In genomic region chr13:109145631-109146030, GRCh38 we compare ENCODE assay signal across 8 cellular contexts.
DNase-seq lines count a peak whose midpoint lies in the region; ATAC-seq and TF ChIP-seq lines count a peak whose summit lies in the region.

No MANE protein-coding gene starts in this region.

- H2AFZ ChIP-seq in PC-9, result no peak overlapping the region

- no peaks in the 10 kb centered on the region for H3K79me2 ChIP-seq in PC-9 (ENCODE audit: low read depth)

- H3K9me3 Mint-ChIP-seq in activated T-cell treated with anti-CD3 and anti-CD28 coated beads, Interleukin-2, amount 50 U/mL, for 72 hours, result no peaks in the 10 kb centered on the region
- no peaks in the 10 kb centered on the region for H3K9me3 Mint-ChIP-seq in activated T-cell treated with anti-CD3 and anti-CD28 coated beads, Interleukin-2, amount 50 U/mL, for 4 hours

- H3K4me1 Mint-ChIP-seq in activated T-cell treated with anti-CD3 and anti-CD28 coated beads, Interleukin-2, amount 50 U/mL, for 72 hours (ENCODE audit: low read depth), result no peaks in the 10 kb centered on the region
- H3K4me1 Mint-ChIP-seq in activated T-cell treated with anti-CD3 and anti-CD28 coated beads, Interleukin-2, amount 50 U/mL, for 4 hours (ENCODE audit: low read depth), result no peaks in the 10 kb centered on the region

- BruUV-seq in PC-9 (replicated peaks; lab: Mats Ljungman, UMichigan), result no TSS peak

- H4K20me1 ChIP-seq in PC-9 (ENCODE audit: insufficient read depth), result no peaks in the 10 kb centered on the region

- peak overlapping the region; percentile 27 for H3K4me2 ChIP-seq in PC-9

- POLR2A ChIA-PET in PC-9 (lab: Charles Lee; ENCODE audit: unreplicated experiment), result interaction anchor here (0.6 kb wide), 1 partner anchor 126 kb away, joined by 4 read pairs; no protein-coding TSS in a partner anchor

- CTCF ChIA-PET in PC-9 (lab: Charles Lee), result interaction anchor here (0.6 to 0.8 kb wide), 2 partner anchors 11 to 78 kb away, joined by 3 to 4 read pairs; no protein-coding TSS in a partner anchor

- TF ChIP-seq CTCF in PC-9 (conservative IDR thresholded peaks at IDR 0.05), result peak; percentile 87

- H3K36me3 Mint-ChIP-seq in activated T-cell treated with anti-CD3 and anti-CD28 coated beads, Interleukin-2, amount 50 U/mL, for 72 hours (ENCODE audit: insufficient read depth in 2 of 2), result no peaks in the 10 kb centered on the region
- H3K36me3 Mint-ChIP-seq in activated T-cell treated with anti-CD3 and anti-CD28 coated beads, Interleukin-2, amount 50 U/mL, for 4 hours (ENCODE audit: insufficient read depth), result no peaks in the 10 kb centered on the region

- H3K4me1 ChIP-seq in PC-9 (replicated peaks; ENCODE audit: insufficient read depth), result peaks cover 8% of the 10 kb centered on the region; the same call in 1 of the 2 replicates

- no peaks in the 10 kb centered on the region for H3K36me3 ChIP-seq in PC-9 (ENCODE audit: low read depth)

- H3F3A ChIP-seq in PC-9 (ENCODE audit: insufficient read depth, low read depth), result peaks cover 7% of the 10 kb centered on the region

- no peaks in the 10 kb centered on the region for H3K9me3 ChIP-seq in PC-9 (ENCODE audit: insufficient read depth, low read depth)

- H3K27ac Mint-ChIP-seq in activated T-cell treated with anti-CD3 and anti-CD28 coated beads, Interleukin-2, amount 50 U/mL, for 72 hours, result no peak overlapping the region

- H3K4me3 Mint-ChIP-seq in activated T-cell treated with anti-CD3 and anti-CD28 coated beads, Interleukin-2, amount 50 U/mL, for 72 hours, result no peak overlapping the region
- H3K4me3 Mint-ChIP-seq in activated T-cell treated with anti-CD3 and anti-CD28 coated beads, Interleukin-2, amount 50 U/mL, for 4 hours, result no peak overlapping the region

- H3K27ac ChIP-seq in PC-9, result no peak overlapping the region

- peak; percentile 5 for DNase-seq in activated T-cell treated with anti-CD3 and anti-CD28 coated beads, Interleukin-2, amount 50 U/mL, for 72 hours
- DNase-seq in activated T-cell treated with anti-CD3 and anti-CD28 coated beads, Interleukin-2, amount 50 U/mL, for 4 hours, result no peak
- DNase-seq in HS-27A (ENCODE audit: low read depth), result peak; percentile 36
- DNase-seq in PC-9, result peak; percentile 37 to 64
- DNase-seq in epidermal melanocyte (ENCODE audit: insufficient read length, low spot score), result peak; percentile 83
- peak; percentile 76 for DNase-seq in myocyte (ENCODE audit: low read depth)
- no peak for DNase-seq in GOT3 (lab: John Stamatoyannopoulos, UW)

- peaks cover 34% of the 10 kb centered on the region for H3K27me3 Mint-ChIP-seq in activated T-cell treated with anti-CD3 and anti-CD28 coated beads, Interleukin-2, amount 50 U/mL, for 72 hours (ENCODE audit: low read depth)
- peaks cover 21% of the 10 kb centered on the region for H3K27me3 Mint-ChIP-seq in activated T-cell treated with anti-CD3 and anti-CD28 coated beads, Interleukin-2, amount 50 U/mL, for 4 hours (ENCODE audit: low read depth)

- H3K4me3 ChIP-seq in PC-9, result no peak overlapping the region

- ATAC-seq in activated T-cell treated with anti-CD3 and anti-CD28 coated beads, Interleukin-2, amount 50 U/mL, for 72 hours (replicated peaks in 1 of 2), result no peak
- ATAC-seq in activated T-cell treated with anti-CD3 and anti-CD28 coated beads, Interleukin-2, amount 50 U/mL, for 4 hours, result no peak
- peak; percentile 93 for ATAC-seq in GM21576 (IDR thresholded peaks at IDR 0.05; ENCODE audit: unreplicated experiment)

- H3K27me3 ChIP-seq in PC-9 (ENCODE audit: insufficient read depth, low read depth), result no peaks in the 10 kb centered on the region

- intact Hi-C loops in PC-9 (cut with micrococcal nuclease; ENCODE audit: unreplicated experiment), result loop anchor here (1.0 to 10.0 kb wide), 8 partner anchors 119 to 992 kb away; no protein-coding TSS in a partner anchor

- no peaks in the 10 kb centered on the region for H3K9me2 ChIP-seq in PC-9 (ENCODE audit: insufficient read depth)

Comparison
In these comparisons a context has a peak if more than half of its experiments do, and no peak if none do; other contexts are left out.
1. DNase-seq: peak in activated T-cell treated with anti-CD3 and anti-CD28 coated beads, Interleukin-2, amount 50 U/mL, for 72 hours (2 of 2), HS-27A (single experiment), PC-9 (2 of 2), epidermal melanocyte (single experiment) and myocyte (single experiment); none in activated T-cell treated with anti-CD3 and anti-CD28 coated beads, Interleukin-2, amount 50 U/mL, for 4 hours (single experiment) and GOT3 (single experiment).